ENCODE assay signal across 1 cellular context in genomic region chr1:205775015-205775716, GRCh38.
TF ChIP-seq lines count a peak whose summit lies in the region.

Gene RAB29, minus strand, starts transcription at chr1:205775482. Its CDS starts 526 bp downstream, at chr1:205774956.

TF ChIP-seq in K562, 482 proteins besides CTCF, POLR2A, EP300 and RAD21 (continued from another document and continues in another):
- TF ChIP-seq THRAP3 (IDR thresholded peaks at IDR 0.05; ENCODE audit: borderline replicate concordance) = no peak
- no peak for TF ChIP-seq BDP1 (IDR thresholded peaks at IDR 0.05; ENCODE audit: insufficient read depth, insufficient read length)
- TF ChIP-seq HMGN3 (IDR thresholded peaks at IDR 0.05; ENCODE audit: borderline replicate concordance, extremely low read depth, insufficient read length, low read depth, low read length) = peak; percentile 74
- TF ChIP-seq BRF1 (IDR thresholded peaks at IDR 0.05; ENCODE audit: borderline replicate concordance, extremely low read depth, insufficient read length) = no peak
- no peak; the same call in 1 of the 2 replicates for TF ChIP-seq ZNF354B (CRISPR knock-in tag; IDR thresholded peaks at IDR 0.05)
- TF ChIP-seq ZNF253 (CRISPR knock-in tag; conservative IDR thresholded peaks at IDR 0.05) = no peak
- no peak for TF ChIP-seq TCF7 (IDR thresholded peaks at IDR 0.05; ENCODE audit: borderline replicate concordance)
- no peak for TF ChIP-seq NFATC3 (IDR thresholded peaks at IDR 0.05)
- no peak for TF ChIP-seq MYBL2 (IDR thresholded peaks at IDR 0.05; ENCODE audit: low read depth)
- TF ChIP-seq MYBL2 (CRISPR knock-in tag; IDR thresholded peaks at IDR 0.05; ENCODE audit: borderline replicate concordance) = no peak
- TF ChIP-seq ZC3H4 (CRISPR knock-in tag; IDR thresholded peaks at IDR 0.05; ENCODE audit: borderline replicate concordance) = no peak
- TF ChIP-seq ZNF41 (CRISPR knock-in tag; conservative IDR thresholded peaks at IDR 0.05) = 0 out of 2 replicates have a peak, but pooled peaks have one; percentile 16
- TF ChIP-seq ZNF347 (CRISPR knock-in tag; IDR thresholded peaks at IDR 0.05; ENCODE audit: low read depth) = no peak
- no peak for TF ChIP-seq CBFB (CRISPR knock-in tag; IDR thresholded peaks at IDR 0.05)
- TF ChIP-seq MTA3 (IDR thresholded peaks at IDR 0.05; ENCODE audit: borderline replicate concordance) = peak; percentile 73; the same call in 1 of the 2 replicates
- TF ChIP-seq ARID1B (IDR thresholded peaks at IDR 0.05) = 0 out of 2 replicates have a peak, but pooled peaks have one; percentile 9
- TF ChIP-seq MCM7 (IDR thresholded peaks at IDR 0.05) = no peak
- no peak for TF ChIP-seq DEAF1 (CRISPR knock-in tag; IDR thresholded peaks at IDR 0.05)
- TF ChIP-seq ZHX1 (conservative IDR thresholded peaks at IDR 0.05; ENCODE audit: low read length) = no peak
- no peak for TF ChIP-seq KAT2B (IDR thresholded peaks at IDR 0.05; ENCODE audit: low read depth, low read length)
- no peak for TF ChIP-seq CBX8 (IDR thresholded peaks at IDR 0.05; ENCODE audit: borderline replicate concordance, extremely low read depth, low read depth, low read length, poor library complexity, severe bottlenecking)
- no peak for TF ChIP-seq RBM15 (IDR thresholded peaks at IDR 0.05; ENCODE audit: insufficient read depth, low read length)
- no peak for TF ChIP-seq FIP1L1 (IDR thresholded peaks at IDR 0.05; ENCODE audit: low read depth, low read length, poor library complexity, severe bottlenecking)
- no peak for TF ChIP-seq ZSCAN32 (CRISPR knock-in tag; IDR thresholded peaks at IDR 0.05)
- no peak for TF ChIP-seq THRB (CRISPR knock-in tag; conservative IDR thresholded peaks at IDR 0.05)
- TF ChIP-seq ZNF197 (CRISPR knock-in tag; IDR thresholded peaks at IDR 0.05; ENCODE audit: low read depth) = peak; percentile 97
- no peak for TF ChIP-seq ZNF24 (IDR thresholded peaks at IDR 0.05)
- TF ChIP-seq HSF4 (CRISPR knock-in tag; IDR thresholded peaks at IDR 0.05; ENCODE audit: borderline replicate concordance) = no peak
- no peak for TF ChIP-seq SFPQ (IDR thresholded peaks at IDR 0.05; ENCODE audit: low read depth, low read length)
- TF ChIP-seq FOXJ3 (CRISPR knock-in tag; IDR thresholded peaks at IDR 0.05) = no peak
- TF ChIP-seq NELFE (IDR thresholded peaks at IDR 0.05; ENCODE audit: insufficient read depth, insufficient read length) = no peak
- TF ChIP-seq EGR1 (conservative IDR thresholded peaks at IDR 0.05) = no peak; the same call in 1 of the 2 replicates
- no peak for TF ChIP-seq ZNF140 (CRISPR knock-in tag; IDR thresholded peaks at IDR 0.05)
- TF ChIP-seq IFI16 (CRISPR knock-in tag; IDR thresholded peaks at IDR 0.05) = no peak
- no peak for TF ChIP-seq E2F4 (CRISPR knock-in tag; IDR thresholded peaks at IDR 0.05; ENCODE audit: low read depth)
- peak; percentile 97; the same call in 1 of the 2 replicates for TF ChIP-seq ETS1 (conservative IDR thresholded peaks at IDR 0.05; ENCODE audit: control insufficient read depth, low read depth, low read length)
- no peak for TF ChIP-seq ZNF518B (CRISPR knock-in tag; IDR thresholded peaks at IDR 0.05)
- peak; percentile 83 to 100 for TF ChIP-seq AFF1 (IDR thresholded peaks at IDR 0.05; ENCODE audit: low read depth in 1 of 2, partially characterized antibody in 2 of 2)
- no peak for TF ChIP-seq PYGO2 (tag; IDR thresholded peaks at IDR 0.05)
- TF ChIP-seq ELF1 (tag; IDR thresholded peaks at IDR 0.05) = no peak; the same call in 1 of the 2 replicates
- peak in 1 of 2 experiments; percentile 63; a peak in 1 of 4 replicates for TF ChIP-seq TRIM24 (IDR thresholded peaks at IDR 0.05)
- TF ChIP-seq KHSRP (IDR thresholded peaks at IDR 0.05) = no peak
- TF ChIP-seq GTF2E2 (tag; IDR thresholded peaks at IDR 0.05) = no peak
- TF ChIP-seq CXXC5 (CRISPR knock-in tag; IDR thresholded peaks at IDR 0.05) = peak; percentile 95
- 0 out of 2 replicates have a peak, but pooled peaks have one; percentile 2 for TF ChIP-seq JUND (IDR thresholded peaks at IDR 0.05; ENCODE audit: borderline replicate concordance, low read depth, low read length)
- TF ChIP-seq JUND (tag; IDR thresholded peaks at IDR 0.05; ENCODE audit: borderline replicate concordance, low read depth, low read length) = no peak; the same call in 2 of the 3 replicates
- TF ChIP-seq STAT5B (CRISPR knock-in tag; IDR thresholded peaks at IDR 0.05) = no peak
- TF ChIP-seq SLC30A9 (CRISPR knock-in tag; IDR thresholded peaks at IDR 0.05) = no peak
- TF ChIP-seq RBFOX2 (IDR thresholded peaks at IDR 0.05; ENCODE audit: low read depth, low read length) = peak; percentile 67
